ENCODE assay signal across 7 cellular contexts in genomic region chr18:76983184-76983583, GRCh38.
A peak's percentile ranks its signal among the peaks of the same experiment; 100 is the strongest.
DNase-seq lines count a peak whose midpoint lies in the region; ATAC-seq and TF ChIP-seq lines count a peak whose summit lies in the region.

No MANE protein-coding gene starts in this region.

- H3K4me1 ChIP-seq in right atrium auricular region = peaks cover 0 to 8% of the 10 kb centered on the region in 2 donors

- ATAC-seq in HG02852 (IDR thresholded peaks at IDR 0.05; ENCODE audit: unreplicated experiment) (peak; percentile 55), sciatic nerve (peak; percentile 69)

- H3K27me3 ChIP-seq in right atrium auricular region = no peaks in the 10 kb centered on the region

- intact Hi-C loops in sciatic nerve (cut with DNase I) = no loop called here

- in situ Hi-C loops in GM13977 (cut with MboI; ENCODE audit: low pct_unique_long_range_greater_than_20kb, low sequenced_read_pairs, unreplicated experiment) = loop anchor here (10.0 kb wide), 1 partner anchor 48 kb away; no protein-coding TSS in a partner anchor

- no peak overlapping the region for H3K4me3 ChIP-seq in right atrium auricular region

- TF ChIP-seq CTCF in GM13977 (IDR thresholded peaks at IDR 0.05; ENCODE audit: extremely low read depth, insufficient read depth, missing control alignments) (peak; percentile 89), right atrium auricular region (IDR thresholded peaks at IDR 0.05) (peak; percentile 88 to 92)

- no peaks in the 10 kb centered on the region for H3K9me3 ChIP-seq in right atrium auricular region

- DNase-seq in GM13977 (ENCODE audit: low spot score) = peak; percentile 93
- peak; percentile 55 for DNase-seq in NCI-H1417 treated with DMSO at 0.1 percent for 48 hours (lab: John Stamatoyannopoulos, UW)
- peak; percentile 44 for DNase-seq in SW480 (ENCODE audit: low spot score)
- DNase-seq in amniotic epithelial cell (ENCODE audit: low read depth) = peak; percentile 57
- no peak for DNase-seq in right atrium auricular region (ENCODE audit: low spot score)
- DNase-seq in sciatic nerve (ENCODE audit: low spot score) = peak; percentile 90

- no peaks in the 10 kb centered on the region for H3K36me3 ChIP-seq in right atrium auricular region

- H3K27ac ChIP-seq in right atrium auricular region = no peak overlapping the region
